Comparison of ENCODE assay signal across 1 cellular context in the genomic region with DNA sequence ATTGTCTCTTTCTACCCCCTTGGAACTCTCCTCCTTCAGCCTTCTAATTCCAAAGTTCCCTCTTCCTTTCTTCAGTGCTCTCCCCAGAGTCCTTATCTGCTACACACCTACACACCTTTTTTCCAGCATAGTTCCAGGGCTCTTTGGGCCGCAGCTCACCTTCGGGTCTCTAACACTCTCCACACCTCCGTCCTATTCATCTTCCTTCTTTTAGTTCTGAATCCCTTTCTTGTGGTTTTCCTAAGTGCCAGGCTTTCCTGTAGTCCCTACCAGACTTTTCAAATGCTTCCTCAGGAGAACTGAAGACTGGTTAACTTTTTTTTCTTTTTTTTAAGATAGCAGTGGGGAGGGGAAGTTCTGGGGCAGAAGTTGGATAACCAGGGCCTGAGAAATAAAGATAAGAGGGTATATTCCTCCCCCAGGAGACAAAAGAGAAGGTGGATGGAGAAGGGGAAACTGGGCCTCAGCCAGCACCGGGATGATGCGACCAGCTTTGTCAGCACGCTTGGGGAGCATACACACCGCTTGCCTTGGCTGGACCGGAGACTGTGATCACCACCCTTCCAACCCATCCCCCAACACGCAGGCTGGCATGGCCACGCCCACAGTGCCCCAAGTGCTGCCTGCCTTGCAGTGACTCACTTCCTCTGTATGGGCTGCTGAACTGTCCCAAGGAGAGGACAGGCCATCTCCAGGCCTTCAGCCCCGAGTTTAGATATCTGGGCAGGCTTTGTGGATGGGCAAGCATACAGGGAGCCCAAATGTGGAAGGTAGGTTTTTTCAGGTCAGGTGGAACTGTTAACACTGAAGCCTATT.
TF ChIP-seq lines count a peak whose summit lies in the region.

No MANE protein-coding gene starts in this region.

TF ChIP-seq in K562, 482 proteins besides CTCF, POLR2A, EP300 and RAD21 (continued from another document and continues in another):
- TF ChIP-seq ZFP1 (CRISPR knock-in tag; IDR thresholded peaks at IDR 0.05) (no peak; the same call in 1 of the 2 replicates), SNIP1 (IDR thresholded peaks at IDR 0.05; ENCODE audit: low read depth) (0 out of 2 replicates have a peak, but pooled peaks have one; percentile 7), COPS2 (conservative IDR thresholded peaks at IDR 0.05) (no peak), SRSF3 (IDR thresholded peaks at IDR 0.05; ENCODE audit: insufficient read depth, low read length) (no peak), BHLHE40 (IDR thresholded peaks at IDR 0.05; ENCODE audit: low read length) (peak; percentile 82), ETV5 (CRISPR knock-in tag; IDR thresholded peaks at IDR 0.05; ENCODE audit: low read depth) (peak; percentile 82), ZC3H8 (IDR thresholded peaks at IDR 0.05) (no peak), GATAD2A (IDR thresholded peaks at IDR 0.05) (peak; percentile 91), CBFA2T2 (conservative IDR thresholded peaks at IDR 0.05) (peak; percentile 89), MEF2D (tag; conservative IDR thresholded peaks at IDR 0.05; ENCODE audit: low read depth) (0 out of 2 replicates have a peak, but pooled peaks have one; percentile 18), ETV1 (tag; conservative IDR thresholded peaks at IDR 0.05; ENCODE audit: low read depth) (peak; percentile 77), CHD2 (IDR thresholded peaks at IDR 0.05; ENCODE audit: low read depth, low read length) (no peak), RBBP5 (IDR thresholded peaks at IDR 0.05; ENCODE audit: borderline replicate concordance, insufficient read depth, low read length, poor library complexity, severe bottlenecking) (peak; percentile 91), ZNF586 (CRISPR knock-in tag; conservative IDR thresholded peaks at IDR 0.05) (no peak), CREBBP (IDR thresholded peaks at IDR 0.05; ENCODE audit: low read depth, low read length) (no peak), SMARCE1 (IDR thresholded peaks at IDR 0.05) (peak; percentile 96), ZNF584 (CRISPR knock-in tag; IDR thresholded peaks at IDR 0.05; ENCODE audit: low read depth) (no peak), ZBTB8A (IDR thresholded peaks at IDR 0.05; ENCODE audit: partially characterized antibody) (no peak), HSF4 (CRISPR knock-in tag; IDR thresholded peaks at IDR 0.05; ENCODE audit: borderline replicate concordance) (no peak), POLR2AphosphoS2 (IDR thresholded peaks at IDR 0.05; ENCODE audit: low read length) (no peak), CBX5 (IDR thresholded peaks at IDR 0.05; ENCODE audit: borderline replicate concordance, low read depth) (no peak), PTTG1 (tag; IDR thresholded peaks at IDR 0.05; ENCODE audit: low read depth) (no peak), CHD1 (IDR thresholded peaks at IDR 0.05; ENCODE audit: low read length) (no peak)
- TF ChIP-seq, protein P1, sequence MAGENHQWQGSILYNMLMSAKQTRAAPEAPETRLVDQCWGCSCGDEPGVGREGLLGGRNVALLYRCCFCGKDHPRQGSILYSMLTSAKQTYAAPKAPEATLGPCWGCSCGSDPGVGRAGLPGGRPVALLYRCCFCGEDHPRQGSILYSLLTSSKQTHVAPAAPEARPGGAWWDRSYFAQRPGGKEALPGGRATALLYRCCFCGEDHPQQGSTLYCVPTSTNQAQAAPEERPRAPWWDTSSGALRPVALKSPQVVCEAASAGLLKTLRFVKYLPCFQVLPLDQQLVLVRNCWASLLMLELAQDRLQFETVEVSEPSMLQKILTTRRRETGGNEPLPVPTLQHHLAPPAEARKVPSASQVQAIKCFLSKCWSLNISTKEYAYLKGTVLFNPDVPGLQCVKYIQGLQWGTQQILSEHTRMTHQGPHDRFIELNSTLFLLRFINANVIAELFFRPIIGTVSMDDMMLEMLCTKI (IDR thresholded peaks at IDR 0.05; ENCODE audit: partially characterized antibody): no peak
- TF ChIP-seq, protein P2, sequence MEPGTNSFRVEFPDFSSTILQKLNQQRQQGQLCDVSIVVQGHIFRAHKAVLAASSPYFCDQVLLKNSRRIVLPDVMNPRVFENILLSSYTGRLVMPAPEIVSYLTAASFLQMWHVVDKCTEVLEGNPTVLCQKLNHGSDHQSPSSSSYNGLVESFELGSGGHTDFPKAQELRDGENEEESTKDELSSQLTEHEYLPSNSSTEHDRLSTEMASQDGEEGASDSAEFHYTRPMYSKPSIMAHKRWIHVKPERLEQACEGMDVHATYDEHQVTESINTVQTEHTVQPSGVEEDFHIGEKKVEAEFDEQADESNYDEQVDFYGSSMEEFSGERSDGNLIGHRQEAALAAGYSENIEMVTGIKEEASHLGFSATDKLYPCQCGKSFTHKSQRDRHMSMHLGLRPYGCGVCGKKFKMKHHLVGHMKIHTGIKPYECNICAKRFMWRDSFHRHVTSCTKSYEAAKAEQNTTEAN (CRISPR knock-in tag; IDR thresholded peaks at IDR 0.05): no peak
- TF ChIP-seq, protein P3, sequence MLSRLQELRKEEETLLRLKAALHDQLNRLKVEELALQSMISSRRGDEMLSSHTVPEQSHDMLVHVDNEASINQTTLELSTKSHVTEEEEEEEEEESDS (CRISPR knock-in tag; IDR thresholded peaks at IDR 0.05): no peak
- TF ChIP-seq, protein P4, sequence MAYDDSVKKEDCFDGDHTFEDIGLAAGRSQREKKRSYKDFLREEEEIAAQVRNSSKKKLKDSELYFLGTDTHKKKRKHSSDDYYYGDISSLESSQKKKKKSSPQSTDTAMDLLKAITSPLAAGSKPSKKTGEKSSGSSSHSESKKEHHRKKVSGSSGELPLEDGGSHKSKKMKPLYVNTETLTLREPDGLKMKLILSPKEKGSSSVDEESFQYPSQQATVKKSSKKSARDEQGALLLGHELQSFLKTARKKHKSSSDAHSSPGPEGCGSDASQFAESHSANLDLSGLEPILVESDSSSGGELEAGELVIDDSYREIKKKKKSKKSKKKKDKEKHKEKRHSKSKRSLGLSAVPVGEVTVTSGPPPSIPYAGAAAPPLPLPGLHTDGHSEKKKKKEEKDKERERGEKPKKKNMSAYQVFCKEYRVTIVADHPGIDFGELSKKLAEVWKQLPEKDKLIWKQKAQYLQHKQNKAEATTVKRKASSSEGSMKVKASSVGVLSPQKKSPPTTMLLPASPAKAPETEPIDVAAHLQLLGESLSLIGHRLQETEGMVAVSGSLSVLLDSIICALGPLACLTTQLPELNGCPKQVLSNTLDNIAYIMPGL (CRISPR knock-in tag; IDR thresholded peaks at IDR 0.05): no peak
- TF ChIP-seq, protein P5, sequence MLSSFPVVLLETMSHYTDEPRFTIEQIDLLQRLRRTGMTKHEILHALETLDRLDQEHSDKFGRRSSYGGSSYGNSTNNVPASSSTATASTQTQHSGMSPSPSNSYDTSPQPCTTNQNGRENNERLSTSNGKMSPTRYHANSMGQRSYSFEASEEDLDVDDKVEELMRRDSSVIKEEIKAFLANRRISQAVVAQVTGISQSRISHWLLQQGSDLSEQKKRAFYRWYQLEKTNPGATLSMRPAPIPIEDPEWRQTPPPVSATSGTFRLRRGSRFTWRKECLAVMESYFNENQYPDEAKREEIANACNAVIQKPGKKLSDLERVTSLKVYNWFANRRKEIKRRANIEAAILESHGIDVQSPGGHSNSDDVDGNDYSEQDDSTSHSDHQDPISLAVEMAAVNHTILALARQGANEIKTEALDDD (IDR thresholded peaks at IDR 0.05): peak; percentile 97
- TF ChIP-seq, protein P6, sequence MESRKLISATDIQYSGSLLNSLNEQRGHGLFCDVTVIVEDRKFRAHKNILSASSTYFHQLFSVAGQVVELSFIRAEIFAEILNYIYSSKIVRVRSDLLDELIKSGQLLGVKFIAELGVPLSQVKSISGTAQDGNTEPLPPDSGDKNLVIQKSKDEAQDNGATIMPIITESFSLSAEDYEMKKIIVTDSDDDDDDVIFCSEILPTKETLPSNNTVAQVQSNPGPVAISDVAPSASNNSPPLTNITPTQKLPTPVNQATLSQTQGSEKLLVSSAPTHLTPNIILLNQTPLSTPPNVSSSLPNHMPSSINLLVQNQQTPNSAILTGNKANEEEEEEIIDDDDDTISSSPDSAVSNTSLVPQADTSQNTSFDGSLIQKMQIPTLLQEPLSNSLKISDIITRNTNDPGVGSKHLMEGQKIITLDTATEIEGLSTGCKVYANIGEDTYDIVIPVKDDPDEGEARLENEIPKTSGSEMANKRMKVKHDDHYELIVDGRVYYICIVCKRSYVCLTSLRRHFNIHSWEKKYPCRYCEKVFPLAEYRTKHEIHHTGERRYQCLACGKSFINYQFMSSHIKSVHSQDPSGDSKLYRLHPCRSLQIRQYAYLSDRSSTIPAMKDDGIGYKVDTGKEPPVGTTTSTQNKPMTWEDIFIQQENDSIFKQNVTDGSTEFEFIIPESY (CRISPR knock-in tag; IDR thresholded peaks at IDR 0.05): peak; percentile 52; the same call in 1 of the 2 replicates
- TF ChIP-seq, protein P7, sequence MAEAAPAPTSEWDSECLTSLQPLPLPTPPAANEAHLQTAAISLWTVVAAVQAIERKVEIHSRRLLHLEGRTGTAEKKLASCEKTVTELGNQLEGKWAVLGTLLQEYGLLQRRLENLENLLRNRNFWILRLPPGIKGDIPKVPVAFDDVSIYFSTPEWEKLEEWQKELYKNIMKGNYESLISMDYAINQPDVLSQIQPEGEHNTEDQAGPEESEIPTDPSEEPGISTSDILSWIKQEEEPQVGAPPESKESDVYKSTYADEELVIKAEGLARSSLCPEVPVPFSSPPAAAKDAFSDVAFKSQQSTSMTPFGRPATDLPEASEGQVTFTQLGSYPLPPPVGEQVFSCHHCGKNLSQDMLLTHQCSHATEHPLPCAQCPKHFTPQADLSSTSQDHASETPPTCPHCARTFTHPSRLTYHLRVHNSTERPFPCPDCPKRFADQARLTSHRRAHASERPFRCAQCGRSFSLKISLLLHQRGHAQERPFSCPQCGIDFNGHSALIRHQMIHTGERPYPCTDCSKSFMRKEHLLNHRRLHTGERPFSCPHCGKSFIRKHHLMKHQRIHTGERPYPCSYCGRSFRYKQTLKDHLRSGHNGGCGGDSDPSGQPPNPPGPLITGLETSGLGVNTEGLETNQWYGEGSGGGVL (CRISPR knock-in tag; IDR thresholded peaks at IDR 0.05): no peak
- TF ChIP-seq, protein P8, sequence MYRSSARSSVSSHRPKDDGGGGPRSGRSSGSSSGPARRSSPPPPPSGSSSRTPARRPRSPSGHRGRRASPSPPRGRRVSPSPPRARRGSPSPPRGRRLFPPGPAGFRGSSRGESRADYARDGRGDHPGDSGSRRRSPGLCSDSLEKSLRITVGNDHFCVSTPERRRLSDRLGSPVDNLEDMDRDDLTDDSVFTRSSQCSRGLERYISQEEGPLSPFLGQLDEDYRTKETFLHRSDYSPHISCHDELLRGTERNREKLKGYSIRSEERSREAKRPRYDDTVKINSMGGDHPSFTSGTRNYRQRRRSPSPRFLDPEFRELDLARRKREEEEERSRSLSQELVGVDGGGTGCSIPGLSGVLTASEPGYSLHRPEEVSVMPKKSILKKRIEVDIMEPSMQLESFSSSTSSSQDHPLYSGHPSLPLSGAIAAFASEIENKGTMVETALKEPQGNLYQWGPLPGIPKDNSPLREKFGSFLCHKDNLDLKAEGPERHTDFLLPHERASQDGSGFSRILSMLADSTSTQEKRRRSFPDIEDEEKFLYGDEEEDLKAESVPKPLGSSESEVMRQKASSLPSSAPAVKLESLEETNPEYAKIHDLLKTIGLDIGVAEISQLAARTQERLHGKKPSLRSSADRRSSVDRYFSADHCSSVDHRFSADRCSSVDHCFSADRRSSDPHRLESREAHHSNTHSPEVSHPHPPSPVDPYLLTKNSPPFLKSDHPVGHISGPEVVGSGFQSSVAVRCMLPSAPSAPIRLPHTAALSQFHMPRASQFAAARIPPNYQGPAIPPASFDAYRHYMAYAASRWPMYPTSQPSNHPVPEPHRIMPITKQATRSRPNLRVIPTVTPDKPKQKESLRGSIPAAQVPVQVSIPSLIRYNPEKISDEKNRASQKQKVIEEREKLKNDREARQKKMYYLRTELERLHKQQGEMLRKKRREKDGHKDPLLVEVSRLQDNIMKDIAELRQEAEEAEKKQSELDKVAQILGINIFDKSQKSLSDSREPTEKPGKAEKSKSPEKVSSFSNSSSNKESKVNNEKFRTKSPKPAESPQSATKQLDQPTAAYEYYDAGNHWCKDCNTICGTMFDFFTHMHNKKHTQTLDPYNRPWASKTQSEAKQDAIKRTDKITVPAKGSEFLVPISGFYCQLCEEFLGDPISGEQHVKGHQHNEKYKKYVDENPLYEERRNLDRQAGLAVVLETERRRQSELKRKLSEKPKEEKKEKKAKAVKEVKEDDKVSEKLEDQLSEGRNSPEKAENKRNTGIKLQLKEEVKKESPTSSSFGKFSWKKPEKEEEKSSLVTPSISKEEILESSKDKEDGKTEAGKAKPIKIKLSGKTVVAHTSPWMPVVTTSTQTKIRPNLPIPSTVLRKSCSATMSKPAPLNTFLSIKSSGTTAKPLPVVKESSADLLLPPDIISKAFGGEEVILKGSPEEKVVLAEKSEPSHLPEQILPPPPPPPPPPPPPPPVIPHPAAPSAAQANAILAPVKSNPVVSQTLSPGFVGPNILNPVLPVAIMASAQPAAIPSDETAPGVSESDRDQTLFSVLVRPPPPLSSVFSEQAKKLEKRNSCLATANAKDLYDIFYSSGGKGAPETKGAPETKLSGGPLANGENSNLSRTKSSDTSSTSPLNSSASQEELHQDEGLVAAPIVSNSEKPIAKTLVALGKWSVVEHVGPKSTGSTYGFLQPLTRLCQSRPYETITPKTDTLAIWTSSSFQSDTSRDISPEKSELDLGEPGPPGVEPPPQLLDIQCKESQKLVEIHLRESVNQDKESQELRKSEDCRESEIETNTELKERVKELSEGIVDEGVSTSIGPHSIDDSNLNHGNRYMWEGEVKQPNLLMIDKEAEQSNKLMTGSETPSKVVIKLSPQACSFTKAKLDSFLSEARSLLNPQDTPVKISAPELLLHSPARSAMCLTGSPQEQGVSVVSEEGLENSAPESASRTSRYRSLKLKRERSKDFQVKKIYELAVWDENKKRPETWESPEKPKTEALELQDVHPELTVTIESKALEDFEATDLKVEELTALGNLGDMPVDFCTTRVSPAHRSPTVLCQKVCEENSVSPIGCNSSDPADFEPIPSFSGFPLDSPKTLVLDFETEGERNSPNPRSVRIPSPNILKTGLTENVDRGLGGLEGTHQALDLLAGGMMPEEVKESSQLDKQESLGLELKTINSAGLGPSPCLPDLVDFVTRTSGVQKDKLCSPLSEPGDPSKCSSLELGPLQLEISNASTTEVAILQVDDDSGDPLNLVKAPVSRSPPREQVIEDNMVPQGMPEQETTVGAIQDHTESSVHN (IDR thresholded peaks at IDR 0.05; ENCODE audit: borderline replicate concordance in 1 of 2, low read depth in 1 of 2): peak in 1 of 2 experiments; percentile 25; a peak in 1 of 4 replicates
- TF ChIP-seq, protein P9, sequence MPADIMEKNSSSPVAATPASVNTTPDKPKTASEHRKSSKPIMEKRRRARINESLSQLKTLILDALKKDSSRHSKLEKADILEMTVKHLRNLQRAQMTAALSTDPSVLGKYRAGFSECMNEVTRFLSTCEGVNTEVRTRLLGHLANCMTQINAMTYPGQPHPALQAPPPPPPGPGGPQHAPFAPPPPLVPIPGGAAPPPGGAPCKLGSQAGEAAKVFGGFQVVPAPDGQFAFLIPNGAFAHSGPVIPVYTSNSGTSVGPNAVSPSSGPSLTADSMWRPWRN (IDR thresholded peaks at IDR 0.05; ENCODE audit: low read depth): no peak
- TF ChIP-seq, protein P10, sequence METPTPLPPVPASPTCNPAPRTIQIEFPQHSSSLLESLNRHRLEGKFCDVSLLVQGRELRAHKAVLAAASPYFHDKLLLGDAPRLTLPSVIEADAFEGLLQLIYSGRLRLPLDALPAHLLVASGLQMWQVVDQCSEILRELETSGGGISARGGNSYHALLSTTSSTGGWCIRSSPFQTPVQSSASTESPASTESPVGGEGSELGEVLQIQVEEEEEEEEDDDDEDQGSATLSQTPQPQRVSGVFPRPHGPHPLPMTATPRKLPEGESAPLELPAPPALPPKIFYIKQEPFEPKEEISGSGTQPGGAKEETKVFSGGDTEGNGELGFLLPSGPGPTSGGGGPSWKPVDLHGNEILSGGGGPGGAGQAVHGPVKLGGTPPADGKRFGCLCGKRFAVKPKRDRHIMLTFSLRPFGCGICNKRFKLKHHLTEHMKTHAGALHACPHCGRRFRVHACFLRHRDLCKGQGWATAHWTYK (CRISPR knock-in tag; IDR thresholded peaks at IDR 0.05): 0 out of 2 replicates have a peak, but pooled peaks have one; percentile 69
